In genomic region chr7:98165827-98166667, GRCh38 we compare ENCODE assay signal across 8 cellular contexts. TPM values are rescaled to one million over a fixed set of nuclear protein-coding genes. Genes with fewer than 3 reads are reported as not detected.
DNase-seq lines count a peak whose midpoint lies in the region; ATAC-seq and TF ChIP-seq lines count a peak whose summit lies in the region.

No MANE protein-coding gene starts in this region.

- no peak overlapping the region for H3K27ac Mint-ChIP-seq in activated T-helper 17 cell treated with anti-CD3 and anti-CD28 coated beads, Interleukin-2, amount 50 U/mL, for 72 hours

- peaks cover 8% of the 10 kb centered on the region for H3K36me3 ChIP-seq in DND-41 (ENCODE audit: insufficient read depth, low read length)
- no peaks in the 10 kb centered on the region for H3K36me3 ChIP-seq in smooth muscle cell (ENCODE audit: low read depth)

- H3K27ac ChIP-seq in DND-41 (ENCODE audit: low read length): no peak overlapping the region
- no peak overlapping the region for H3K27ac ChIP-seq in smooth muscle cell (ENCODE audit: low read depth)

- H3K4me2 ChIP-seq in DND-41 (ENCODE audit: insufficient read depth, low read length): no peak overlapping the region
- no peak overlapping the region for H3K4me2 ChIP-seq in smooth muscle cell

- no peak overlapping the region for H3K4me3 Mint-ChIP-seq in activated T-helper 17 cell treated with anti-CD3 and anti-CD28 coated beads, Interleukin-2, amount 50 U/mL, for 72 hours

- H3K4me3 ChIP-seq in DND-41 (ENCODE audit: low read depth in 1 of 2, low read length in 2 of 2): no peak overlapping the region
- H3K4me3 ChIP-seq in HFF-Myc (replicated peaks; ENCODE audit: low read depth, low read length): no peak overlapping the region
- H3K4me3 ChIP-seq in smooth muscle cell: no peak overlapping the region

- 76% methylated on average over 18 of the region's 18 CpGs for WGBS in smooth muscle cell (ENCODE audit: low lambda C conversion rate)

- no peaks in the 10 kb centered on the region for H3K27me3 Mint-ChIP-seq in activated T-helper 17 cell treated with anti-CD3 and anti-CD28 coated beads, Interleukin-2, amount 50 U/mL, for 72 hours

- no peaks in the 10 kb centered on the region for H3F3A ChIP-seq in smooth muscle cell (ENCODE audit: low read depth)

- peaks cover 5% of the 10 kb centered on the region for H3K36me3 Mint-ChIP-seq in activated T-helper 17 cell treated with anti-CD3 and anti-CD28 coated beads, Interleukin-2, amount 50 U/mL, for 72 hours (ENCODE audit: low read depth)

- H3K9ac ChIP-seq in DND-41 (ENCODE audit: low read depth, low read length) (no peak overlapping the region), smooth muscle cell (ENCODE audit: low read depth) (no peak overlapping the region)

- H4K20me1 ChIP-seq in DND-41 (ENCODE audit: insufficient read depth, low read length) (peaks cover 20% of the 10 kb centered on the region), smooth muscle cell (ENCODE audit: low read depth) (peaks cover 22% of the 10 kb centered on the region)

- no peaks in the 10 kb centered on the region for H3K27me3 ChIP-seq in DND-41 (ENCODE audit: insufficient read depth, low read length, poor library complexity)
- no peaks in the 10 kb centered on the region for H3K27me3 ChIP-seq in smooth muscle cell (ENCODE audit: low read depth)

- H3K4me1 Mint-ChIP-seq in activated T-helper 17 cell treated with anti-CD3 and anti-CD28 coated beads, Interleukin-2, amount 50 U/mL, for 72 hours: peaks cover 7% of the 10 kb centered on the region

- TF ChIP-seq CTCF in DND-41 (IDR thresholded peaks at IDR 0.05; ENCODE audit: borderline replicate concordance, extremely low read depth, low read length, poor library complexity, severe bottlenecking): peak; percentile 70
- peak; percentile 67 for TF ChIP-seq CTCF in HFF-Myc (IDR thresholded peaks at IDR 0.05; ENCODE audit: low read depth, low read length, missing control alignments)
- peak; percentile 46 for TF ChIP-seq CTCF in smooth muscle cell (IDR thresholded peaks at IDR 0.05; ENCODE audit: borderline replicate concordance, insufficient read depth, poor library complexity, severe bottlenecking)

- no peaks in the 10 kb centered on the region for H3K4me1 ChIP-seq in DND-41 (ENCODE audit: insufficient read depth, low read length)
- no peaks in the 10 kb centered on the region for H3K4me1 ChIP-seq in smooth muscle cell (ENCODE audit: low read depth)

- intact Hi-C loops in left ventricle myocardium superior (cut with micrococcal nuclease): loop anchor here (5.0 kb wide), 1 partner anchor 59 kb away; the partner anchor contains the start of gene LMTK2

- H3K9me3 ChIP-seq in DND-41 (ENCODE audit: insufficient read depth, low read length, severe bottlenecking) (no peaks in the 10 kb centered on the region), smooth muscle cell (replicated peaks; ENCODE audit: low read depth) (no peaks in the 10 kb centered on the region)

- H2AFZ ChIP-seq in DND-41 (ENCODE audit: low read depth, low read length) (no peak overlapping the region), smooth muscle cell (ENCODE audit: low read depth) (no peak overlapping the region)

- 0 out of 2 replicates have a peak, but pooled peaks cover 3% of the 10 kb centered on the region for H3K79me2 ChIP-seq in DND-41 (ENCODE audit: insufficient read depth, low read length)
- no peaks in the 10 kb centered on the region for H3K79me2 ChIP-seq in smooth muscle cell (ENCODE audit: low read depth)

- no peaks in the 10 kb centered on the region for H3K9me3 Mint-ChIP-seq in activated T-helper 17 cell treated with anti-CD3 and anti-CD28 coated beads, Interleukin-2, amount 50 U/mL, for 72 hours

- peak; percentile 89 for ATAC-seq in DND-41 (ENCODE audit: insufficient read depth, low read depth)
- peak; percentile 53 for ATAC-seq in activated T-helper 17 cell treated with anti-CD3 and anti-CD28 coated beads, Interleukin-2, amount 50 U/mL, for 72 hours (replicated peaks)
- peak; percentile 67 for ATAC-seq in left ventricle myocardium superior
- no peak for ATAC-seq in HG03175 (IDR thresholded peaks at IDR 0.05; ENCODE audit: unreplicated experiment)

- DNase-seq in DND-41: peak; percentile 57
- DNase-seq in HFF-Myc (ENCODE audit: extremely low read depth, low read depth): no peak
- DNase-seq in NCI-H774 (lab: John Stamatoyannopoulos, UW): peak; percentile 61
- DNase-seq in left ventricle myocardium superior: peak; percentile 68
- DNase-seq in smooth muscle cell (lab: John Stamatoyannopoulos, UW; ENCODE audit: unreplicated experiment): no peak
- no peak for DNase-seq in GDM1 (lab: John Stamatoyannopoulos, UW)

RNA-seq across cellular contexts. Expression of gene BHLHA15, which starts 45.2 kb away (rescaled TPM):
- not detected for total RNA-seq in activated T-helper 17 cell treated with anti-CD3 and anti-CD28 coated beads, Interleukin-2, amount 50 U/mL, for 72 hours
- not detected for total RNA-seq in left ventricle myocardium superior
- total RNA-seq in smooth muscle cell: 0.27 TPM in 1 of 2 replicates, not detected in the other
- polyA plus RNA-seq in smooth muscle cell: 1.3 and 1.4 TPM in 2 replicates

RNA-seq across cellular contexts. Expression of gene LMTK2, which starts 59.4 kb away (rescaled TPM):
- total RNA-seq in activated T-helper 17 cell treated with anti-CD3 and anti-CD28 coated beads, Interleukin-2, amount 50 U/mL, for 72 hours: 10 to 100 TPM in 1 of 2 donors, 1 to 10 TPM in 1; 8.6 to 15.8 TPM
- total RNA-seq in left ventricle myocardium superior (24.7 TPM), smooth muscle cell (6.9 and 8.7 TPM in 2 replicates)
- 3.0 and 3.7 TPM in 2 replicates for polyA plus RNA-seq in smooth muscle cell

Comparison
In these comparisons a context has a peak if more than half of its experiments do, and no peak if none do; other contexts are left out.
1. DNase-seq: peak in DND-41 (single experiment), NCI-H774 (single experiment) and left ventricle myocardium superior (single experiment); none in HFF-Myc (single experiment), smooth muscle cell (single experiment) and GDM1 (single experiment).
2. Peak in every context shown above with its lines, with median percentiles within 50 percentile points of each other: CTCF ChIP-seq.